ENCODE assay signal across 17 cellular contexts in genomic region chr3:108757404-108757982, GRCh38. TPM values are rescaled to one million over a fixed set of nuclear protein-coding genes. Genes with fewer than 3 reads are reported as not detected.
DNase-seq lines count a peak whose midpoint lies in the region; TF ChIP-seq lines count a peak whose summit lies in the region.
"Had no signal": no experiment of that assay in that cellular context is flagged by ENCODE, and none has a peak within 500 bp of the region (broad histone marks: within the 10 kb centered on the region; RNA-seq: fewer than 3 reads in every experiment).

Gene RETNLB (minus strand): TSS chr3:108757410. CDS start chr3:108757185, 225 bp downstream.

- H3K36me3 ChIP-seq in colonic mucosa (no peaks in the 10 kb centered on the region), breast epithelium (no peaks in the 10 kb centered on the region)
- H3K36me3 ChIP-seq: upper lobe of right lung had no signal

- no peak for TF ChIP-seq CTCF in colonic mucosa (IDR thresholded peaks at IDR 0.05)
- TF ChIP-seq CTCF in breast epithelium (IDR thresholded peaks at IDR 0.05) = no peak

- DNase-seq in DMS153 treated with DMSO at 0.1 percent for 48 hours (lab: John Stamatoyannopoulos, UW; ENCODE audit: unreplicated experiment) (peak; percentile 24), NCI-H1092 treated with DMSO at 0.1 percent for 48 hours (lab: John Stamatoyannopoulos, UW) (peak; percentile 83), NCI-H345 (lab: John Stamatoyannopoulos, UW) (peak; percentile 86), colonic mucosa (peak; percentile 83), SKM-1 (lab: John Stamatoyannopoulos, UW; ENCODE audit: unreplicated experiment) (no peak), breast epithelium (ENCODE audit: low spot score in 2 of 2) (no peak), NOMO-1 treated with dmso at 0.1 percent for 144 hours (lab: John Stamatoyannopoulos, UW; ENCODE audit: unreplicated experiment) (no peak)
- DNase-seq in activated effector memory CD4-positive, alpha-beta T cell treated with anti-CD3 and anti-CD28 coated beads, Interleukin-2, amount 50 U/mL, for 16 hours = no peak
- DNase-seq: activated CD4-positive, alpha-beta T cell treated with anti-CD3 and anti-CD28 coated beads for 36 hours; activated naive CD8-positive, alpha-beta T cell treated with anti-CD3 and anti-CD28 coated beads, Interleukin-2, amount 50 U/mL, for 24 hours; foreskin melanocyte; immature natural killer cell; SIG-M5; upper lobe of right lung had no signal

- H3K27ac ChIP-seq in colonic mucosa (peak within 1 kb of the TSS; percentile 48), breast epithelium (no peak within 1 kb of the TSS)
- H3K27ac ChIP-seq: upper lobe of right lung had no signal

- H3K4me1 ChIP-seq in colonic mucosa = no peaks in the 10 kb centered on the region
- no peaks in the 10 kb centered on the region for H3K4me1 ChIP-seq in breast epithelium
- H3K4me1 ChIP-seq: upper lobe of right lung had no signal

- no peaks in the 10 kb centered on the region for H3K27me3 ChIP-seq in colonic mucosa
- no peaks in the 10 kb centered on the region for H3K27me3 ChIP-seq in breast epithelium
- H3K27me3 ChIP-seq: upper lobe of right lung had no signal

- peak within 1 kb of the TSS in 1 of 2 donors; percentile 35 for H3K9ac ChIP-seq in colonic mucosa (ENCODE audit: low read depth in 2 of 2, low read length in 2 of 2)

- intact Hi-C loops in colonic mucosa (cut with DNase I) (no loop called here), breast epithelium (cut with DNase I; ENCODE audit: low total_unique reads) (no loop called here)

- TF ChIP-seq POLR2A in breast epithelium (IDR thresholded peaks at IDR 0.05) = no peak

- H3K9me3 ChIP-seq in colonic mucosa (no peaks in the 10 kb centered on the region), breast epithelium (no peaks in the 10 kb centered on the region)
- H3K9me3 ChIP-seq: upper lobe of right lung had no signal

- H3K4me3 ChIP-seq in colonic mucosa (peak within 1 kb of the TSS; percentile 11), breast epithelium (no peak within 1 kb of the TSS)
- H3K4me3 ChIP-seq: upper lobe of right lung had no signal

RNA-seq across cellular contexts. Expression of gene RETNLB, which starts in this region (rescaled TPM):
- total RNA-seq in colonic mucosa (100 to 1,000 TPM in 1 of 2 donors, 10 to 100 TPM in 1; 97.9 to 101 TPM), breast epithelium (not detected)
- total RNA-seq: activated CD4-positive, alpha-beta T cell treated with anti-CD3 and anti-CD28 coated beads for 36 hours; cerebellum; MCF 10A; neural crest cell; upper lobe of right lung had no signal

Comparison
In these comparisons a context has a peak if more than half of its experiments do, and no peak if none do; other contexts are left out.
1. RNA of gene RETNLB (total RNA-seq): 97.9 to 101 TPM in colonic mucosa; not detected in breast epithelium; every median in the first group is over 10 times any median in the second.
2. DNase-seq: peak in DMS153 treated with DMSO at 0.1 percent for 48 hours (single experiment), NCI-H1092 treated with DMSO at 0.1 percent for 48 hours (single experiment), NCI-H345 (single experiment) and colonic mucosa (single experiment); none in SKM-1 (single experiment), breast epithelium (0 of 2), activated effector memory CD4-positive, alpha-beta T cell treated with anti-CD3 and anti-CD28 coated beads, Interleukin-2, amount 50 U/mL, for 16 hours (single experiment) and NOMO-1 treated with dmso at 0.1 percent for 144 hours (single experiment).